Comparison of ENCODE assay signal across 25 cellular contexts in the genomic region with DNA sequence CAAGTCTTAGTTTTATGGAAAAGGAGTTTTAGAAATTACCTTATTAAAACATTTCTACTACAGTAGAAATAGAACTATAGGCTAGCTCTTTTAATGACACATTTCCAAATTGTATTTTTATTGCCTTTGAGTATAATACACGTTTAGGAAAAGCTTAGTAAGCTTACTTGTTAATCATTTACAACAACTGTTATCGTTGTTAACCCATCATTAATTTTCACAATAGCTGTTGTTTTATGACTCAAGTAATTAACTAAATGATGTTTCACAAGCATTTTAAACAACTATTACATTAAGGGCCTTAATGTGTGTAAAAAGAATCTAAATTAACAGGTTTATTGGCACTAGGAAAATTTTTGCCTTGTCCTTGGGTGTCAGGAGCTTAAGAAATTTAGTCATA.
"Had no signal": no experiment of that assay in that cellular context is flagged by ENCODE, and none has a peak within 500 bp of the region (broad histone marks: within the 10 kb centered on the region; RNA-seq: fewer than 3 reads in every experiment).

No MANE protein-coding gene starts in this region.

- DNase-seq: MG63, NCI-H1092, NCI-H1105 treated with DMSO at 0.1 percent for 48 hours, NCI-H1417 treated with DMSO at 0.1 percent for 48 hours, NCI-H146, NCI-H187, NCI-H2029, NCI-H2081 treated with DMSO at 0.1 percent for 48 hours, NCI-H2171, NCI-H226, NCI-H446, NCI-H510A, NCI-H524 treated with DMSO at 0.1 percent for 48 hours, NCI-H774, PC-3, SHP77 treated with DMSO at 0.1 percent for 48 hours, SJCRH30 had no signal

- H3K9ac ChIP-seq: KMS-11 had no signal

- H3K27me3 ChIP-seq: MG63, SJCRH30 had no signal

- H3K4me1 Mint-ChIP-seq: IgD-negative memory B cell had no signal

- H3K36me3 ChIP-seq: MG63, SJCRH30 had no signal

- H3K4me3 Mint-ChIP-seq: IgD-negative memory B cell had no signal

- H3K4me1 ChIP-seq: SJCRH30 had no signal

- H3K27ac Mint-ChIP-seq: IgD-negative memory B cell had no signal

- H3K36me3 Mint-ChIP-seq: IgD-negative memory B cell had no signal

- H3K9me3 Mint-ChIP-seq: IgD-negative memory B cell had no signal

- H3K9me3 ChIP-seq: MG63, SJCRH30 had no signal

- ATAC-seq: K562, Panc1, PC-3, Right ventricle myocardium inferior, SK-N-SH treated with all-trans-retinoic acid at 6 μM for 48 hours had no signal

- FAIRE-seq: HTR-8/SVneo, K562 had no signal

- H3K4me3 ChIP-seq: K562, MG63, SJCRH30 had no signal

- H3K27ac ChIP-seq: HL-60, KMS-11, SJCRH30 had no signal

- H3K4me2 ChIP-seq: KMS-11 had no signal
